Comparison of ENCODE assay signal across 19 cellular contexts in the genomic region with DNA sequence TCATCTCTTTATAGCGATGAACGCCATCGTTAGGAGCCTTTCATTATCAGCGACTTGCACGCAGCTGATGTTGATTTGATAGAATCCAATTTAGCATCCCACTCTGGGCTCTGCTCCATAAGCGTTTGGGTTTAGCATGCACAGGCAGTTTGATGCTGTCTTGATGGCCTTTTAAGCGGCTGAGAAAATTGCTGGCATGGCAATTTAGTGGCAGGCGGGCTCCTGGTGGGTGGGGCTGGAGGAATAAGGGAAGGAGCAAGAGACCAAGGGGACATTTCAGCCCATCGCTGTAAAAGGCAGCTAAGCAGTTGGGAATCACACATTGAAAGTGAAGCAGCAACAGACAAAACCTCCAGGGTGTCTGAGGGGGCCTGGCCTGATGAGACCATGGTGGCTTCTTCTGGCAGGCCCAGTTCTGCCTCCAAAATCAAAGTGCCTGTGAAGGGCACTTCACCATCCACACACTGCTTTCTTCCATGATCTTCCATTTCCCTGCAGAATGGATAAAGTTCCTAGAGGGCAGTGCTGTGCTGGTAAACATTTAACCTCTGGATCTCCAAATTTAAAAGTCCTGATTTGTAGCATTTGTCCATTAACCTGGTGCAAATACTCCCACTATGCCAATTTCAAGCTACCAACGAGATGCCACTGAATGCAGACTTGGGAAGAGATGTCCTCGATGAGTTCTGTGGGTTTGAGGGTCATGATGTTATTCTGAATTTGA.
DNase-seq lines count a peak whose midpoint lies in the region; ATAC-seq, FAIRE-seq and TF ChIP-seq lines count a peak whose summit lies in the region.
"Had no signal": no experiment of that assay in that cellular context is flagged by ENCODE, and none has a peak within 500 bp of the region (broad histone marks: within the 10 kb centered on the region; RNA-seq: fewer than 3 reads in every experiment).

No MANE protein-coding gene starts in this region.

- TF ChIP-seq POLR2A in A549 (IDR thresholded peaks at IDR 0.05; ENCODE audit: low read length): no peak

- no peaks in the 10 kb centered on the region for H3F3A ChIP-seq in GM23338 (replicated peaks; ENCODE audit: low read depth)

- no peak for TF ChIP-seq EP300 in A549 (IDR thresholded peaks at IDR 0.05)

- FAIRE-seq in A549 (lab: Jason Lieb, UNC): no peak
- FAIRE-seq: GM19239, RCC 7860 had no signal

- H2AFZ ChIP-seq in GM23338: no peak overlapping the region

- H3K4me1 Mint-ChIP-seq in GM23338: peaks cover 16% of the 10 kb centered on the region
- H3K4me1 Mint-ChIP-seq: B cell had no signal

- TF ChIP-seq RAD21 in A549 (conservative IDR thresholded peaks at IDR 0.05 in 1 of 2, IDR thresholded peaks at IDR 0.05 in 1 of 2): peak; percentile 18 to 32; a peak in 1 of 5 replicates

- no peak overlapping the region for H3K4me3 Mint-ChIP-seq in GM23338
- H3K4me3 Mint-ChIP-seq: B cell; CD8-positive, alpha-beta T cell had no signal

- H3K36me3 ChIP-seq in GM23338 (ENCODE audit: insufficient read depth): no peaks in the 10 kb centered on the region

- peaks cover 15% of the 10 kb centered on the region; the same call in 1 of the 2 replicates for H3K9me2 ChIP-seq in GM23338 (ENCODE audit: insufficient read depth)

- H3K79me2 ChIP-seq in GM23338 (replicated peaks; ENCODE audit: insufficient read depth): no peaks in the 10 kb centered on the region

- ATAC-seq in A549 (no peak; a peak in 1 of 6 replicates), GM23338 (no peak)
- ATAC-seq: CD8-positive, alpha-beta T cell had no signal

- peaks cover 37% of the 10 kb centered on the region for H3K9me3 Mint-ChIP-seq in GM23338
- H3K9me3 Mint-ChIP-seq: CD8-positive, alpha-beta T cell had no signal

- POLR2A ChIA-PET in A549 (lab: Yijun Ruan, JAX): no interaction called here

- H3K4me2 ChIP-seq in A549 (no peak overlapping the region), GM23338 (no peak overlapping the region)

- peaks cover 9% of the 10 kb centered on the region for H3K27me3 Mint-ChIP-seq in GM23338 (ENCODE audit: insufficient read depth, low read depth, poor library complexity)

- H3K27ac ChIP-seq in A549 (no peak overlapping the region), GM23338 (ENCODE audit: low read depth) (no peak overlapping the region)

- TF ChIP-seq CTCF in A549 (IDR thresholded peaks at IDR 0.05) (0 out of 3 replicates have a peak, but pooled peaks have one; percentile 8), GM23338 (conservative IDR thresholded peaks at IDR 0.05; ENCODE audit: low read depth in 2 of 2) (peak; percentile 36 to 50), GM20000 (IDR thresholded peaks at IDR 0.05; ENCODE audit: extremely low read depth, missing control alignments) (no peak)

- no peaks in the 10 kb centered on the region for H3K9me3 ChIP-seq in A549

- H4K20me1 ChIP-seq in GM23338 (replicated peaks; ENCODE audit: insufficient read depth): no peaks in the 10 kb centered on the region

- DNase-seq in A549 (ENCODE audit: low read depth in 1 of 2, low spot score in 1 of 2): no peak
- no peak for DNase-seq in GM23338 (ENCODE audit: low spot score)
- peak; percentile 31 for DNase-seq in SK-N-DZ (ENCODE audit: low spot score)
- DNase-seq in fibroblast of peridontal ligament (ENCODE audit: extremely low read depth): peak; percentile 13
- DNase-seq in NCI-H1092 treated with DMSO at 0.1 percent for 48 hours (lab: John Stamatoyannopoulos, UW): no peak
- no peak for DNase-seq in NCI-H1105 treated with DMSO at 0.1 percent for 48 hours (lab: John Stamatoyannopoulos, UW)
- no peak for DNase-seq in GM20000 (ENCODE audit: low spot score)
- DNase-seq: ACHN; CD8-positive, alpha-beta T cell; GF-D8; MV-4-11; NCI-H1436 treated with DMSO at 0.1 percent for 48 hours; NCI-H2081 treated with DMSO at 0.1 percent for 48 hours; NCI-H69; SHP77 treated with DMSO at 0.1 percent for 48 hours; SW 1271 had no signal

- CTCF ChIA-PET in A549 (lab: Yijun Ruan, JAX): interaction anchor here (0.7 to 1.0 kb wide), 3 partner anchors 184 to 995 kb away, joined by 3 read pairs; no protein-coding TSS in a partner anchor

- no peaks in the 10 kb centered on the region for H3K27me3 ChIP-seq in GM23338 (ENCODE audit: insufficient read depth)

- WGBS in A549 (ENCODE audit: missing lambda C conversion rate): 56% methylated on average over 11 of the region's 11 CpGs

- H3K36me3 Mint-ChIP-seq in GM23338 (ENCODE audit: low read depth): peaks cover 36% of the 10 kb centered on the region
- H3K36me3 Mint-ChIP-seq: CD8-positive, alpha-beta T cell had no signal

- H3K27ac Mint-ChIP-seq in GM23338: no peak overlapping the region
- H3K27ac Mint-ChIP-seq: B cell; CD8-positive, alpha-beta T cell had no signal

- H3K4me3 ChIP-seq in A549: no peak overlapping the region
- no peak overlapping the region for H3K4me3 ChIP-seq in GM23338

- no peaks in the 10 kb centered on the region for H3K4me1 ChIP-seq in A549
- no peaks in the 10 kb centered on the region for H3K4me1 ChIP-seq in GM23338 (ENCODE audit: insufficient read depth)

TF ChIP-seq in A549, 52 proteins besides CTCF, POLR2A, EP300 and RAD21:
- no peak for TF ChIP-seq NFE2L2 (conservative IDR thresholded peaks at IDR 0.05; ENCODE audit: low read length)
- TF ChIP-seq HOXA7 (CRISPR knock-in tag; IDR thresholded peaks at IDR 0.05): no peak
- peak; percentile 69 for TF ChIP-seq MAFK (IDR thresholded peaks at IDR 0.05; ENCODE audit: partially characterized antibody)
- TF ChIP-seq SMC3 (IDR thresholded peaks at IDR 0.05): no peak
- TF ChIP-seq ZSCAN20 (CRISPR knock-in tag; IDR thresholded peaks at IDR 0.05): no peak
- TF ChIP-seq, protein P1, sequence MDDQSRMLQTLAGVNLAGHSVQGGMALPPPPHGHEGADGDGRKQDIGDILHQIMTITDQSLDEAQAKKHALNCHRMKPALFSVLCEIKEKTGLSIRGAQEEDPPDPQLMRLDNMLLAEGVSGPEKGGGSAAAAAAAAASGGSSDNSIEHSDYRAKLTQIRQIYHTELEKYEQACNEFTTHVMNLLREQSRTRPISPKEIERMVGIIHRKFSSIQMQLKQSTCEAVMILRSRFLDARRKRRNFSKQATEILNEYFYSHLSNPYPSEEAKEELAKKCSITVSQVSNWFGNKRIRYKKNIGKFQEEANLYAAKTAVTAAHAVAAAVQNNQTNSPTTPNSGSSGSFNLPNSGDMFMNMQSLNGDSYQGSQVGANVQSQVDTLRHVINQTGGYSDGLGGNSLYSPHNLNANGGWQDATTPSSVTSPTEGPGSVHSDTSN (IDR thresholded peaks at IDR 0.05): no peak
TF ChIP-seq in A549: peak in this region for 1.

TF ChIP-seq in GM23338, 12 proteins besides CTCF, POLR2A, EP300 and RAD21 (continues in another document):
- TF ChIP-seq ZNF462 (CRISPR knock-in tag; IDR thresholded peaks at IDR 0.05) (no peak), NANOG (IDR thresholded peaks at IDR 0.05; ENCODE audit: borderline replicate concordance) (no peak)

Comparison
In these comparisons a context has a peak if more than half of its experiments do, and no peak if none do; other contexts are left out.
1. DNase-seq: peak in SK-N-DZ (single experiment) and fibroblast of peridontal ligament (single experiment); none in A549 (0 of 2), GM23338 (single experiment), NCI-H1092 treated with DMSO at 0.1 percent for 48 hours (single experiment), NCI-H1105 treated with DMSO at 0.1 percent for 48 hours (single experiment) and GM20000 (single experiment).